Comparison of ENCODE assay signal across 12 cellular contexts in genomic region chr20:1357921-1358671, GRCh38. TPM values are rescaled to one million over a fixed set of nuclear protein-coding genes. Genes with fewer than 3 reads are reported as not detected.
DNase-seq lines count a peak whose midpoint lies in the region; ATAC-seq and TF ChIP-seq lines count a peak whose summit lies in the region.
"Had no signal": no experiment of that assay in that cellular context is flagged by ENCODE, and none has a peak within 500 bp of the region (broad histone marks: within the 10 kb centered on the region; RNA-seq: fewer than 3 reads in every experiment).

No MANE protein-coding gene starts in this region.

- peaks cover 72% of the 10 kb centered on the region for H3K36me3 ChIP-seq in DND-41 (ENCODE audit: insufficient read depth, low read length)
- H3K36me3 ChIP-seq in mesendoderm (ENCODE audit: control insufficient read depth, insufficient read depth, low read length) = no peaks in the 10 kb centered on the region

- H2AK5ac ChIP-seq in mesendoderm (ENCODE audit: low read length) = no peak overlapping the region

- H2BK5ac ChIP-seq in mesendoderm (ENCODE audit: low read length) = no peak overlapping the region

- no peak overlapping the region for H3K4me3 ChIP-seq in DND-41 (ENCODE audit: low read depth in 1 of 2, low read length in 2 of 2)
- H3K4me3 ChIP-seq in mesendoderm (ENCODE audit: low read length) = no peak overlapping the region
- H3K4me3 ChIP-seq: sigmoid colon had no signal

- no peak for TF ChIP-seq CTCF in DND-41 (IDR thresholded peaks at IDR 0.05; ENCODE audit: borderline replicate concordance, extremely low read depth, low read length, poor library complexity, severe bottlenecking)

- no peak overlapping the region for H3K9ac ChIP-seq in DND-41 (ENCODE audit: low read depth, low read length)
- H3K9ac ChIP-seq in mesendoderm (ENCODE audit: low read length) = no peak overlapping the region

- no peak overlapping the region for H3K4me2 ChIP-seq in DND-41 (ENCODE audit: insufficient read depth, low read length)
- H3K4me2 ChIP-seq in mesendoderm (ENCODE audit: low read length) = no peak overlapping the region

- no peak overlapping the region for H3K56ac ChIP-seq in mesendoderm (ENCODE audit: low read length)

- H2BK120ac ChIP-seq in mesendoderm (ENCODE audit: low read depth, low read length) = no peak overlapping the region

- H4K8ac ChIP-seq in mesendoderm (ENCODE audit: low read depth, low read length) = peak overlapping the region; percentile 65

- no peak overlapping the region for H2AFZ ChIP-seq in DND-41 (ENCODE audit: low read depth, low read length)

- no peak overlapping the region for H3K23ac ChIP-seq in mesendoderm (ENCODE audit: low read length)

- H3K4me1 ChIP-seq in DND-41 (ENCODE audit: insufficient read depth, low read length) = peaks cover 8% of the 10 kb centered on the region
- H3K4me1 ChIP-seq in mesendoderm (ENCODE audit: control insufficient read depth, low read depth, low read length) = no peaks in the 10 kb centered on the region
- H3K4me1 ChIP-seq: sigmoid colon had no signal

- no peak overlapping the region for H4K5ac ChIP-seq in mesendoderm (ENCODE audit: low read length)

- peaks cover 25% of the 10 kb centered on the region; the same call in 1 of the 2 replicates for H4K20me1 ChIP-seq in DND-41 (ENCODE audit: insufficient read depth, low read length)

- ATAC-seq in DND-41 (ENCODE audit: insufficient read depth, low read depth) (peak; percentile 74), GM21825 (IDR thresholded peaks at IDR 0.05; ENCODE audit: unreplicated experiment) (no peak), HG02870 (IDR thresholded peaks at IDR 0.05; ENCODE audit: unreplicated experiment) (no peak)

- H3K27ac ChIP-seq in DND-41 (ENCODE audit: low read length) (no peak overlapping the region), mesendoderm (ENCODE audit: low read depth, low read length) (no peak overlapping the region)
- H3K27ac ChIP-seq: sigmoid colon had no signal

- DNase-seq in DND-41 (peak; percentile 21), NCI-H226 (peak; percentile 24), mesendoderm (no peak), middle frontal gyrus (ENCODE audit: extremely low spot score, low spot score) (no peak), 8988T (no peak)
- peak; percentile 21 for DNase-seq in activated naive CD4-positive, alpha-beta T cell treated with anti-CD3 and anti-CD28 coated beads, Interleukin-2, amount 50 U/mL, for 16 hours
- DNase-seq: aorta, H9, RPMI8226, sigmoid colon had no signal

- H2BK15ac ChIP-seq in mesendoderm (replicated peaks; ENCODE audit: low read depth) = no peak overlapping the region

- H3K27me3 ChIP-seq in DND-41 (ENCODE audit: insufficient read depth, low read length, poor library complexity) = no peaks in the 10 kb centered on the region
- no peaks in the 10 kb centered on the region for H3K27me3 ChIP-seq in mesendoderm (ENCODE audit: insufficient read depth, low read length, poor library complexity)
- H3K27me3 ChIP-seq: sigmoid colon had no signal

- H3K9me3 ChIP-seq in DND-41 (ENCODE audit: insufficient read depth, low read length, severe bottlenecking) = no peaks in the 10 kb centered on the region
- H3K9me3 ChIP-seq: sigmoid colon had no signal

- H3K79me1 ChIP-seq in mesendoderm (ENCODE audit: low read length) = no peaks in the 10 kb centered on the region

- peaks cover 57% of the 10 kb centered on the region for H3K79me2 ChIP-seq in DND-41 (ENCODE audit: insufficient read depth, low read length)
- H3K79me2 ChIP-seq in mesendoderm (ENCODE audit: control insufficient read depth, insufficient read depth, low read length) = no peaks in the 10 kb centered on the region

- no peak overlapping the region for H3K18ac ChIP-seq in mesendoderm (ENCODE audit: low read length)

- H3K4ac ChIP-seq in mesendoderm (ENCODE audit: low read depth, low read length) = no peak overlapping the region

- no CpG with 5 or more reads among the region's 9 CpGs for WGBS in mesendoderm (ENCODE audit: extremely low coverage, insufficient coverage, low lambda C conversion rate)

RNA-seq across cellular contexts. Expression of gene SDCBP2, which starts 29.2 kb away (rescaled TPM):
- polyA plus RNA-seq in mesendoderm (2013, experiment 1 of 2) = 1.2 TPM
- 1.1 TPM for polyA plus RNA-seq in mesendoderm (2013, experiment 2 of 2)

RNA-seq across cellular contexts. Expression of gene FKBP1A, which starts 34.8 kb away (rescaled TPM):
- 234 TPM for polyA plus RNA-seq in mesendoderm (2013, experiment 1 of 2)
- polyA plus RNA-seq in mesendoderm (2013, experiment 2 of 2) = 233 TPM

Comparison
In these comparisons a context has a peak if more than half of its experiments do, and no peak if none do; other contexts are left out.
1. DNase-seq: peak in DND-41 (single experiment), NCI-H226 (single experiment) and activated naive CD4-positive, alpha-beta T cell treated with anti-CD3 and anti-CD28 coated beads, Interleukin-2, amount 50 U/mL, for 16 hours (single experiment); none in mesendoderm (single experiment), middle frontal gyrus (single experiment) and 8988T (single experiment).